In genomic region chr1:59678065-59678808, GRCh38 we compare ENCODE assay signal across 11 cellular contexts.
DNase-seq lines count a peak whose midpoint lies in the region; ATAC-seq, FAIRE-seq and TF ChIP-seq lines count a peak whose summit lies in the region.
"Had no signal": no experiment of that assay in that cellular context is flagged by ENCODE, and none has a peak within 500 bp of the region (broad histone marks: within the 10 kb centered on the region; RNA-seq: fewer than 3 reads in every experiment).

No MANE protein-coding gene starts in this region.

- H3K9ac ChIP-seq in liver (ENCODE audit: low read depth in 1 of 2, low read length in 2 of 2): no peak overlapping the region
- no peak overlapping the region for H3K9ac ChIP-seq in HepG2 (ENCODE audit: insufficient read depth, low read depth, low read length)

- TF ChIP-seq POLR2A in HepG2 (IDR thresholded peaks at IDR 0.05; ENCODE audit: insufficient read depth in 1 of 2, low read depth in 2 of 2, low read length in 2 of 2): no peak
- TF ChIP-seq POLR2A in vagina (IDR thresholded peaks at IDR 0.05): no peak

- no peaks in the 10 kb centered on the region for H3K9me3 Mint-ChIP-seq in activated CD8-positive, alpha-beta T cell treated with anti-CD3 and anti-CD28 coated beads for 36 hours
- H3K9me3 Mint-ChIP-seq: naive B cell had no signal

- no peak for TF ChIP-seq RAD21 in liver (IDR thresholded peaks at IDR 0.05)
- no peak for TF ChIP-seq RAD21 in HepG2 (CRISPR knock-in tag; IDR thresholded peaks at IDR 0.05)

- no peak overlapping the region for H3K4me3 ChIP-seq in liver (ENCODE audit: low read depth in 1 of 3, low read length in 3 of 3)
- H3K4me3 ChIP-seq in HepG2 (replicated peaks in 1 of 3; ENCODE audit: insufficient read depth in 1 of 3, low read depth in 2 of 3, low read length in 3 of 3): no peak overlapping the region
- no peak overlapping the region for H3K4me3 ChIP-seq in ectodermal cell (ENCODE audit: insufficient read depth, low read depth, low read length)
- no peak overlapping the region for H3K4me3 ChIP-seq in vagina
- H3K4me3 ChIP-seq: GM12878 had no signal

- no peak overlapping the region for H3K4me2 ChIP-seq in HepG2 (ENCODE audit: low read depth, low read length)

- H3K27ac Mint-ChIP-seq in activated CD8-positive, alpha-beta T cell treated with anti-CD3 and anti-CD28 coated beads for 36 hours: no peak overlapping the region
- H3K27ac Mint-ChIP-seq: naive B cell had no signal

- CTCF ChIA-PET in HepG2 (lab: Yijun Ruan, JAX; ENCODE audit: low intra/inter-chr PET ratio, low total read pairs): no interaction called here
- CTCF ChIA-PET in activated CD8-positive, alpha-beta T cell treated with anti-CD3 and anti-CD28 coated beads for 36 hours (lab: Charles Lee): interaction anchor here (1.8 kb wide), 1 partner anchor 21 kb away, joined by 8 read pairs; no protein-coding TSS in a partner anchor

- H3K27ac ChIP-seq in liver (ENCODE audit: low read depth in 1 of 2, low read length in 2 of 2) (no peak overlapping the region), HepG2 (ENCODE audit: extremely low read length, insufficient read depth, low read length) (no peak overlapping the region), ectodermal cell (ENCODE audit: insufficient read depth, low read depth, low read length, poor library complexity, severe bottlenecking) (peak overlapping the region; percentile 90), vagina (peak overlapping the region; percentile 17)

- no peak for FAIRE-seq in HepG2 (lab: Jason Lieb, UNC)
- FAIRE-seq: GM12878 had no signal

- H3K4me1 ChIP-seq in liver (ENCODE audit: control insufficient read depth in 4 of 4, insufficient read depth in 4 of 4, low read length in 3 of 4): peaks cover 9 to 22% (median 16%) of the 10 kb centered on the region in 4 donors
- H3K4me1 ChIP-seq in HepG2 (ENCODE audit: insufficient read depth, low read length): peaks cover 46% of the 10 kb centered on the region
- peaks cover 53% of the 10 kb centered on the region for H3K4me1 ChIP-seq in ectodermal cell (ENCODE audit: control insufficient read depth, insufficient read depth, low read length)
- peaks cover 39% of the 10 kb centered on the region for H3K4me1 ChIP-seq in vagina

- intact Hi-C loops in HepG2 (cut with micrococcal nuclease; ENCODE audit: unreplicated experiment) (no loop called here), vagina (cut with DNase I) (no loop called here)
- intact Hi-C loops in activated CD8-positive, alpha-beta T cell treated with anti-CD3 and anti-CD28 coated beads for 36 hours (cut with micrococcal nuclease): no loop called here

- H3K27me3 Mint-ChIP-seq in activated CD8-positive, alpha-beta T cell treated with anti-CD3 and anti-CD28 coated beads for 36 hours: no peaks in the 10 kb centered on the region
- H3K27me3 Mint-ChIP-seq: naive B cell had no signal

- in situ Hi-C loops in HepG2 (cut with HindIII; ENCODE audit: extremely low pct_ligation_motif_present, low pct_unique_long_range_greater_than_20kb): loop anchor here (10.0 kb wide), 1 partner anchor 123 kb away; no protein-coding TSS in a partner anchor

- no peaks in the 10 kb centered on the region for H3K79me2 ChIP-seq in HepG2 (ENCODE audit: insufficient read depth, low read length)

- H3K36me3 ChIP-seq in liver (ENCODE audit: control insufficient read depth in 4 of 4, insufficient read depth in 3 of 4, low read depth in 1 of 4, low read length in 3 of 4) (peaks cover 2 to 12% (median 5%) of the 10 kb centered on the region in 4 donors), HepG2 (replicated peaks in 1 of 2; ENCODE audit: control insufficient read depth in 1 of 2, insufficient read depth in 2 of 2, low read length in 2 of 2) (peaks cover 0 to 1% of the 10 kb centered on the region in 2 experiments; a peak in 1 of 5 replicates), ectodermal cell (ENCODE audit: control insufficient read depth, insufficient read depth, low read length) (no peaks in the 10 kb centered on the region), vagina (no peaks in the 10 kb centered on the region)

- TF ChIP-seq CTCF in liver (IDR thresholded peaks at IDR 0.05; ENCODE audit: low read depth, low read length, missing input control): no peak
- no peak for TF ChIP-seq CTCF in HepG2 (CRISPR knock-in tag; IDR thresholded peaks at IDR 0.05)
- TF ChIP-seq CTCF in vagina (IDR thresholded peaks at IDR 0.05): no peak
- TF ChIP-seq CTCF in activated CD8-positive, alpha-beta T cell treated with anti-CD3 and anti-CD28 coated beads for 36 hours (IDR thresholded peaks at IDR 0.05): no peak

- H3K9me3 ChIP-seq in liver (ENCODE audit: control insufficient read depth in 4 of 4, low read length in 3 of 4) (no peaks in the 10 kb centered on the region), HepG2 (ENCODE audit: low read length) (no peaks in the 10 kb centered on the region), ectodermal cell (ENCODE audit: control insufficient read depth, low read length) (no peaks in the 10 kb centered on the region), vagina (no peaks in the 10 kb centered on the region)

- POLR2A ChIA-PET in HepG2 (lab: Yijun Ruan, JAX): no interaction called here
- POLR2A ChIA-PET in activated CD8-positive, alpha-beta T cell treated with anti-CD3 and anti-CD28 coated beads for 36 hours (lab: Charles Lee): no interaction called here

- TF ChIP-seq EP300 in HepG2 (IDR thresholded peaks at IDR 0.05; ENCODE audit: low read depth in 2 of 2, low read length in 2 of 2): no peak
- no peak for TF ChIP-seq EP300 in HepG2 (CRISPR knock-in tag; IDR thresholded peaks at IDR 0.05; ENCODE audit: borderline replicate concordance)

- H3K27me3 ChIP-seq in liver (ENCODE audit: control insufficient read depth in 4 of 4, insufficient read depth in 4 of 4, low read length in 3 of 4) (no peaks in the 10 kb centered on the region), HepG2 (ENCODE audit: control insufficient read depth in 1 of 2, insufficient read depth in 2 of 2, low read length in 2 of 2) (no peaks in the 10 kb centered on the region), ectodermal cell (ENCODE audit: control insufficient read depth, insufficient read depth, low read length, poor library complexity, severe bottlenecking) (no peaks in the 10 kb centered on the region), vagina (no peaks in the 10 kb centered on the region)

- WGBS in liver: 77% methylated on average over 2 of the region's 2 CpGs
- 88% methylated on average over 2 of the region's 2 CpGs for WGBS in HepG2 (ENCODE audit: low lambda C conversion rate)
- 25 to 29% methylated on average over 2 of the region's 2 CpGs for WGBS in ectodermal cell, 2 experiments

- ATAC-seq in HepG2 (no peak), GM18517 (IDR thresholded peaks at IDR 0.05; ENCODE audit: unreplicated experiment) (no peak)
- no peak for ATAC-seq in activated CD8-positive, alpha-beta T cell treated with anti-CD3 and anti-CD28 coated beads for 36 hours
- ATAC-seq: GM12878 had no signal

- no peaks in the 10 kb centered on the region for H4K20me1 ChIP-seq in HepG2 (ENCODE audit: insufficient read depth, low read length)

- no peak overlapping the region for H2AFZ ChIP-seq in HepG2 (ENCODE audit: low read length)

- no peak overlapping the region for H3K4me3 Mint-ChIP-seq in activated CD8-positive, alpha-beta T cell treated with anti-CD3 and anti-CD28 coated beads for 36 hours
- H3K4me3 Mint-ChIP-seq: naive B cell had no signal

- peaks cover under 1% of the 10 kb centered on the region for H3K4me1 Mint-ChIP-seq in activated CD8-positive, alpha-beta T cell treated with anti-CD3 and anti-CD28 coated beads for 36 hours (ENCODE audit: low read depth)

- H3K36me3 Mint-ChIP-seq in activated CD8-positive, alpha-beta T cell treated with anti-CD3 and anti-CD28 coated beads for 36 hours (ENCODE audit: low read depth): no peaks in the 10 kb centered on the region

- DNase-seq in HepG2 (ENCODE audit: low spot score): no peak
- peak; percentile 60 for DNase-seq in myocyte (ENCODE audit: low read depth)
- DNase-seq in vagina (ENCODE audit: extremely low spot score in 2 of 2): no peak
- no peak for DNase-seq in NCI-H748 treated with DMSO at 0.1 percent for 48 hours (lab: John Stamatoyannopoulos, UW)
- DNase-seq in activated CD8-positive, alpha-beta T cell treated with anti-CD3 and anti-CD28 coated beads for 36 hours: no peak
- DNase-seq: activated CD4-positive, alpha-beta T cell treated with anti-CD3 and anti-CD28 coated beads for 48 hours; naive B cell had no signal

- BruUV-seq in HepG2 (replicated peaks; lab: Mats Ljungman, UMichigan): no TSS peak

TF ChIP-seq in liver, 16 proteins besides CTCF, POLR2A, EP300 and RAD21:
- TF ChIP-seq NR2F2 (IDR thresholded peaks at IDR 0.05) (peak; percentile 89), HNF4A (conservative IDR thresholded peaks at IDR 0.05) (no peak)

TF ChIP-seq in HepG2, 621 proteins besides CTCF, POLR2A, EP300 and RAD21:
- TF ChIP-seq DNMT1 (CRISPR knock-in tag; IDR thresholded peaks at IDR 0.05): no peak
- no peak for TF ChIP-seq ZNF567 (CRISPR knock-in tag; IDR thresholded peaks at IDR 0.05; ENCODE audit: borderline replicate concordance)
- no peak for TF ChIP-seq POGZ (CRISPR knock-in tag; IDR thresholded peaks at IDR 0.05)
TF ChIP-seq in HepG2: peak in this region for 0.

Comparison
In these comparisons a context has a peak if more than half of its experiments do, and no peak if none do; other contexts are left out.
1. H3K27ac ChIP-seq: peak in ectodermal cell (single experiment) and vagina (single experiment); none in liver (0 of 2) and HepG2 (single experiment).